Comparison of ENCODE assay signal across 18 cellular contexts in the genomic region with DNA sequence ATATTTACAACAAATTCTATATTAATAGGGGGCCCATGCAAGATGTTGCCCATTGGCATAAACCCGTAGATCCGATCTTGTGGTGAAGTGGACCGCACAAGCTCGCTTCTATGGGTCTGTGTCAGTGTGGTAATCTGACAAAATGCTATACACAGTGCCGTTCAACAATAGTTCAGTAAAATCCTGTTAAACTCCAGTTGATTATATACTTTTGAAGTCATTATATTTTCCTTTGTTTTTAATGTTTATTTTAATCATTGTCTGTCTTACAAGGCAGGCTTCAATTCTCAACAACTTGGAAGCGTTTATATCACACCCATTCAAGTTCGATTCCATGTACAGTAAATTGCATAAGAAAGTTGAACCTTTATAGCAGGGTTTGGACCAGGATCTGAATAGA.
"Had no signal": no experiment of that assay in that cellular context is flagged by ENCODE, and none has a peak within 500 bp of the region (broad histone marks: within the 10 kb centered on the region; RNA-seq: fewer than 3 reads in every experiment).

No MANE protein-coding gene starts in this region.

- H3K36me3 ChIP-seq: ascending aorta, right lobe of liver had no signal

- H3K4me1 ChIP-seq: ascending aorta had no signal

- H3K27me3 Mint-ChIP-seq: activated CD4-positive, alpha-beta memory T cell treated with anti-CD3 and anti-CD28 coated beads, Interleukin-2, amount 10 ng/mL, durations not matched to agents 7 days and 5 days; activated naive CD8-positive, alpha-beta T cell treated with anti-CD3 and anti-CD28 coated beads, Interleukin-2, amount 10 ng/mL, durations not matched to agents 7 days and 5 days; central memory CD8-positive, alpha-beta T cell; naive thymus-derived CD8-positive, alpha-beta T cell; stimulated activated naive B cell treated with anti-CD40 and anti-IgM and Interleukin-4, amounts not matched to agents 10 μg/mL and 1 μg/mL and 100 μg/mL, for 72 hours; type B pancreatic cell had no signal

- ATAC-seq: activated T-cell treated with anti-CD3 and anti-CD28 coated beads, Interleukin-2, amount 50 U/mL, for 72 hours; naive thymus-derived CD8-positive, alpha-beta T cell; right lobe of liver; stimulated activated naive B cell treated with anti-CD40 and anti-IgM and Interleukin-4, amounts not matched to agents 10 μg/mL and 1 μg/mL and 100 μg/mL, for 72 hours had no signal

- H3K4me1 Mint-ChIP-seq: activated CD4-positive, alpha-beta memory T cell treated with anti-CD3 and anti-CD28 coated beads, Interleukin-2, amount 10 ng/mL, durations not matched to agents 7 days and 5 days; activated naive CD8-positive, alpha-beta T cell treated with anti-CD3 and anti-CD28 coated beads, Interleukin-2, amount 10 ng/mL, durations not matched to agents 7 days and 5 days; central memory CD8-positive, alpha-beta T cell; naive thymus-derived CD8-positive, alpha-beta T cell; stimulated activated naive B cell treated with anti-CD40 and anti-IgM and Interleukin-4, amounts not matched to agents 10 μg/mL and 1 μg/mL and 100 μg/mL, for 72 hours had no signal

- H3K27ac ChIP-seq: ascending aorta had no signal

- H3K4me3 Mint-ChIP-seq: activated CD4-positive, alpha-beta memory T cell treated with anti-CD3 and anti-CD28 coated beads, Interleukin-2, amount 10 ng/mL, durations not matched to agents 7 days and 5 days; activated naive CD8-positive, alpha-beta T cell treated with anti-CD3 and anti-CD28 coated beads, Interleukin-2, amount 10 ng/mL, durations not matched to agents 7 days and 5 days; activated T-cell treated with anti-CD3 and anti-CD28 coated beads, Interleukin-2, amount 50 U/mL, for 72 hours; central memory CD8-positive, alpha-beta T cell; naive thymus-derived CD8-positive, alpha-beta T cell; stimulated activated naive B cell treated with anti-CD40 and anti-IgM and Interleukin-4, amounts not matched to agents 10 μg/mL and 1 μg/mL and 100 μg/mL, for 72 hours; T-helper 2 cell treated with Interferon-gamma antibody and Interleukin-4, amounts not matched to agents 5 μg/mL and 100 μg/mL, for 36 hours; type B pancreatic cell had no signal

- H3K4me3 ChIP-seq: ascending aorta, right lobe of liver had no signal

- H3K9me3 ChIP-seq: ascending aorta, right lobe of liver had no signal

- H3K27ac Mint-ChIP-seq: activated CD4-positive, alpha-beta memory T cell treated with anti-CD3 and anti-CD28 coated beads, Interleukin-2, amount 10 ng/mL, durations not matched to agents 7 days and 5 days; activated naive CD8-positive, alpha-beta T cell treated with anti-CD3 and anti-CD28 coated beads, Interleukin-2, amount 10 ng/mL, durations not matched to agents 7 days and 5 days; activated T-cell treated with anti-CD3 and anti-CD28 coated beads, Interleukin-2, amount 50 U/mL, for 72 hours; naive thymus-derived CD8-positive, alpha-beta T cell; stimulated activated naive B cell treated with anti-CD40 and anti-IgM and Interleukin-4, amounts not matched to agents 10 μg/mL and 1 μg/mL and 100 μg/mL, for 72 hours; T-helper 2 cell treated with Interferon-gamma antibody and Interleukin-4, amounts not matched to agents 5 μg/mL and 100 μg/mL, for 36 hours; type B pancreatic cell had no signal

- H3K27me3 ChIP-seq: ascending aorta, right lobe of liver had no signal

- H3K9me3 Mint-ChIP-seq: activated naive CD8-positive, alpha-beta T cell treated with anti-CD3 and anti-CD28 coated beads, Interleukin-2, amount 10 ng/mL, durations not matched to agents 7 days and 5 days; type B pancreatic cell had no signal

- H3K36me3 Mint-ChIP-seq: activated naive CD8-positive, alpha-beta T cell treated with anti-CD3 and anti-CD28 coated beads, Interleukin-2, amount 10 ng/mL, durations not matched to agents 7 days and 5 days; naive thymus-derived CD8-positive, alpha-beta T cell; stimulated activated naive B cell treated with anti-CD40 and anti-IgM and Interleukin-4, amounts not matched to agents 10 μg/mL and 1 μg/mL and 100 μg/mL, for 72 hours; type B pancreatic cell had no signal

- DNase-seq: activated CD4-positive, alpha-beta memory T cell treated with anti-CD3 and anti-CD28 coated beads, Interleukin-2, amount 10 ng/mL, durations not matched to agents 7 days and 5 days; activated CD4-positive, CD25-positive, alpha-beta regulatory T cell treated with anti-CD3 and anti-CD28 coated beads, Interleukin-2, amount 50 U/mL, for 72 hours; activated CD8-positive, alpha-beta memory T cell treated with anti-CD3 and anti-CD28 coated beads, Interleukin-2, amount 50 U/mL, for 4 hours; activated naive CD8-positive, alpha-beta T cell treated with anti-CD3 and anti-CD28 coated beads, Interleukin-2, amount 10 ng/mL, durations not matched to agents 7 days and 5 days; activated T-cell treated with anti-CD3 and anti-CD28 coated beads, Interleukin-2, amount 50 U/mL, for 72 hours; foreskin melanocyte; midbrain; naive thymus-derived CD8-positive, alpha-beta T cell; posterior cingulate gyrus; right lobe of liver; SIG-M5; stimulated activated CD4-positive, alpha-beta T cell treated with anti-CD3 and anti-CD28 coated beads, Interleukin-2, amount 100 ng/mL, for 24 hours; stimulated activated naive B cell treated with anti-CD40 and anti-IgM and Interleukin-4, amounts not matched to agents 10 μg/mL and 1 μg/mL and 100 μg/mL, for 72 hours; substantia nigra had no signal
